Comparison of ENCODE assay signal across 19 cellular contexts in genomic region chr19:1431759-1432506, GRCh38. TPM values are rescaled to one million over a fixed set of nuclear protein-coding genes. Genes with fewer than 3 reads are reported as not detected.
A peak's percentile ranks its signal among the peaks of the same experiment; 100 is the strongest.
DNase-seq lines count a peak whose midpoint lies in the region; ATAC-seq, FAIRE-seq and TF ChIP-seq lines count a peak whose summit lies in the region.
"Had no signal": no experiment of that assay in that cellular context is flagged by ENCODE, and none has a peak within 500 bp of the region (broad histone marks: within the 10 kb centered on the region; RNA-seq: fewer than 3 reads in every experiment).

No MANE protein-coding gene starts in this region.

- H3K27me3 Mint-ChIP-seq in glutamatergic neuron (ENCODE audit: unreplicated experiment) = peaks cover 3% of the 10 kb centered on the region
- H3K27me3 Mint-ChIP-seq: CD4-positive, CD25-positive, alpha-beta regulatory T cell had no signal

- no peak for TF ChIP-seq POLR2A in GM12891 (IDR thresholded peaks at IDR 0.05; ENCODE audit: low read depth, low read length)

- peak overlapping the region; percentile 22 for H3K27ac Mint-ChIP-seq in glutamatergic neuron (ENCODE audit: unreplicated experiment)
- H3K27ac Mint-ChIP-seq: CD4-positive, CD25-positive, alpha-beta regulatory T cell had no signal

- ATAC-seq in HG03196 (IDR thresholded peaks at IDR 0.05; ENCODE audit: unreplicated experiment) = no peak
- ATAC-seq: SK-N-SH treated with all-trans-retinoic acid at 6 μM for 48 hours had no signal

- peaks cover 21% of the 10 kb centered on the region for H3K4me1 ChIP-seq in NT2/D1 (ENCODE audit: insufficient read depth, insufficient read length)

- H3K9me3 ChIP-seq in NT2/D1 (ENCODE audit: insufficient read depth, low read length) = no peaks in the 10 kb centered on the region
- H3K9me3 ChIP-seq: BE2C had no signal

- peaks cover 13% of the 10 kb centered on the region for H3K4me1 Mint-ChIP-seq in glutamatergic neuron (ENCODE audit: low read depth, unreplicated experiment)

- FAIRE-seq in GM12891 (lab: Jason Lieb, UNC) = no peak
- FAIRE-seq: A204.1 had no signal

- H3K4me3 ChIP-seq in NT2/D1 (ENCODE audit: insufficient read length, low read depth) = no peak overlapping the region

- intact Hi-C loops in posterior cingulate gyrus (cut with DNase I) = loop anchor here (10.0 kb wide), 1 partner anchor 157 kb away; the partner anchor contains the start of gene FAM174C

- DNase-seq in GM12891 (ENCODE audit: insufficient read length, low spot score) = no peak
- no peak for DNase-seq in NT2/D1 (ENCODE audit: low read depth, low spot score)
- DNase-seq in glutamatergic neuron = no peak
- no peak for DNase-seq in effector CD4-positive, alpha-beta T cell
- DNase-seq in posterior cingulate gyrus = no peak
- DNase-seq: BE2C; CD4-positive, CD25-positive, alpha-beta regulatory T cell; COR-L47; DMS 273 treated with DMSO at 0.1 percent for 48 hours; DND-41; KG1; NCI-H1105 treated with DMSO at 0.1 percent for 48 hours; NCI-H1694; NCI-H748 treated with DMSO at 0.1 percent for 48 hours; NK-92 treated with Interleukin-12 subunit alpha and Interleukin-12 subunit beta, amount 100 ng/mL, for 24 hours; SHP77 had no signal

- H3K9ac ChIP-seq in NT2/D1 (ENCODE audit: insufficient read length, low read depth) = peak overlapping the region; percentile 21

- H3K36me3 Mint-ChIP-seq in glutamatergic neuron (ENCODE audit: unreplicated experiment) = no peaks in the 10 kb centered on the region

- TF ChIP-seq CTCF in glutamatergic neuron (IDR thresholded peaks at IDR 0.05; ENCODE audit: partially characterized antibody, unreplicated experiment) = no peak

- no peak overlapping the region for H3K4me3 Mint-ChIP-seq in glutamatergic neuron (ENCODE audit: unreplicated experiment)

- no peaks in the 10 kb centered on the region for H3K27me3 ChIP-seq in NT2/D1 (ENCODE audit: insufficient read depth, insufficient read length)
- H3K27me3 ChIP-seq: BE2C had no signal

- peaks cover 2% of the 10 kb centered on the region for H3K9me3 Mint-ChIP-seq in glutamatergic neuron (ENCODE audit: unreplicated experiment)
- H3K9me3 Mint-ChIP-seq: CD4-positive, CD25-positive, alpha-beta regulatory T cell had no signal

- H3K36me3 ChIP-seq in NT2/D1 (ENCODE audit: insufficient read depth, insufficient read length, low read length) = peaks cover 78% of the 10 kb centered on the region

TF ChIP-seq in GM12891, 5 proteins besides CTCF, POLR2A, EP300 and RAD21:
- no peak for TF ChIP-seq POU2F2 (IDR thresholded peaks at IDR 0.05; ENCODE audit: low read depth, low read length)
- 0 out of 2 replicates have a peak, but pooled peaks have one; percentile 19 for TF ChIP-seq POLR2AphosphoS5 (IDR thresholded peaks at IDR 0.05; ENCODE audit: low read depth, low read length)
TF ChIP-seq in GM12891: peak in this region for 1.

RNA-seq across cellular contexts. Expression of gene RPS15, which starts 6.3 kb away (rescaled TPM):
- 3,343 TPM for polyA plus RNA-seq in GM12891 (2012; ENCODE audit: low read depth, missing spikeins)
- total RNA-seq in glutamatergic neuron (ENCODE audit: unreplicated experiment) = 603 TPM

RNA-seq across cellular contexts. Expression of gene APC2, which starts 18.0 kb away (rescaled TPM):
- 0.14 TPM for polyA plus RNA-seq in GM12891 (2012; ENCODE audit: low read depth, missing spikeins)
- 371 TPM for total RNA-seq in glutamatergic neuron (ENCODE audit: unreplicated experiment)

RNA-seq across cellular contexts. Expression of gene DAZAP1, which starts 24.5 kb away (rescaled TPM):
- polyA plus RNA-seq in GM12891 (2012; ENCODE audit: low read depth, missing spikeins) = 73.3 TPM
- 135 TPM for total RNA-seq in glutamatergic neuron (ENCODE audit: unreplicated experiment)

RNA-seq across cellular contexts. Expression of gene GAMT, which starts 30.6 kb away (rescaled TPM):
- 28.0 TPM for polyA plus RNA-seq in GM12891 (2012; ENCODE audit: low read depth, missing spikeins)
- total RNA-seq in glutamatergic neuron (ENCODE audit: unreplicated experiment) = 17.9 TPM

RNA-seq across cellular contexts. Expression of gene C19orf25, which starts 47.1 kb away (rescaled TPM):
- 18.0 TPM for polyA plus RNA-seq in GM12891 (2012; ENCODE audit: low read depth, missing spikeins)
- 29.2 TPM for total RNA-seq in glutamatergic neuron (ENCODE audit: unreplicated experiment)
